Comparison of ENCODE assay signal across 22 cellular contexts in genomic region chr7:95357623-95358022, GRCh38. TPM values are rescaled to one million over a fixed set of nuclear protein-coding genes. Genes with fewer than 3 reads are reported as not detected.
DNase-seq lines count a peak whose midpoint lies in the region; TF ChIP-seq lines count a peak whose summit lies in the region.
"Had no signal": no experiment of that assay in that cellular context is flagged by ENCODE, and none has a peak within 500 bp of the region (broad histone marks: within the 10 kb centered on the region; RNA-seq: fewer than 3 reads in every experiment).

No MANE protein-coding gene starts in this region.

- H3K4me3 ChIP-seq in WERI-Rb-1 (ENCODE audit: low read depth, low read length) (no peak overlapping the region), fibroblast of the aortic adventitia (ENCODE audit: low read depth, low read length) (no peak overlapping the region)
- H3K4me3 ChIP-seq: breast epithelium, esophagus muscularis mucosa, heart right ventricle, MG63, PC-9, SJSA1, tibial artery had no signal

- no peaks in the 10 kb centered on the region for H3K27me3 ChIP-seq in WERI-Rb-1 (ENCODE audit: insufficient read depth, low read depth, severe bottlenecking)
- H3K27me3 ChIP-seq: breast epithelium, esophagus muscularis mucosa, heart right ventricle, MG63, tibial artery had no signal

- no peak overlapping the region for H3K27ac ChIP-seq in WERI-Rb-1
- H3K27ac ChIP-seq: breast epithelium, esophagus muscularis mucosa, heart right ventricle, PC-9, SJSA1, tibial artery had no signal

- H3K36me3 ChIP-seq in WERI-Rb-1: no peaks in the 10 kb centered on the region
- H3K36me3 ChIP-seq: breast epithelium, esophagus muscularis mucosa, heart right ventricle, MG63, SJSA1, tibial artery had no signal

- TF ChIP-seq CTCF in WERI-Rb-1 (IDR thresholded peaks at IDR 0.05; ENCODE audit: low read depth, low read length): 0 out of 2 replicates have a peak, but pooled peaks have one; percentile 7
- TF ChIP-seq CTCF in fibroblast of the aortic adventitia (IDR thresholded peaks at IDR 0.05; ENCODE audit: insufficient read depth, low read length): no peak

- peak; percentile 2 for DNase-seq in NCI-H82 (lab: John Stamatoyannopoulos, UW)
- no peak for DNase-seq in NCI-H82 treated with DMSO at 0.1 percent for 48 hours (lab: John Stamatoyannopoulos, UW; ENCODE audit: unreplicated experiment)
- DNase-seq in WERI-Rb-1: no peak
- peak; percentile 5 for DNase-seq in fibroblast of the aortic adventitia (ENCODE audit: low read depth)
- peak; percentile 32 for DNase-seq in renal cortical epithelial cell (ENCODE audit: low read depth)
- DNase-seq in cerebellum (ENCODE audit: low spot score): no peak
- no peak for DNase-seq in NCI-H226
- no peak for DNase-seq in 8988T
- DNase-seq: ACHN; activated CD8-positive, alpha-beta memory T cell treated with anti-CD3 and anti-CD28 coated beads for 24 hours; activated naive CD8-positive, alpha-beta T cell treated with anti-CD3 and anti-CD28 coated beads for 36 hours; CD8-positive, alpha-beta T cell; heart right ventricle; mesenchymal stem cell; MG63; NCI-H2029; NCI-H510A treated with DMSO at 0.1 percent for 48 hours; PC-9; tibial artery had no signal

- H3K9me3 ChIP-seq in WERI-Rb-1 (ENCODE audit: severe bottlenecking): peaks cover 6% of the 10 kb centered on the region
- H3K9me3 ChIP-seq: esophagus muscularis mucosa, MG63, SJSA1 had no signal

RNA-seq across cellular contexts. Expression of gene PON1, which starts 33.3 kb away (rescaled TPM):
- not detected in 2 replicates for total RNA-seq in fibroblast of the aortic adventitia (ENCODE audit: low replicate concordance)
- not detected in 2 replicates for total RNA-seq in renal cortical epithelial cell
- not detected for total RNA-seq in cerebellum
- total RNA-seq: activated naive CD8-positive, alpha-beta T cell treated with anti-CD3 and anti-CD28 coated beads for 36 hours; CD8-positive, alpha-beta T cell; esophagus muscularis mucosa; heart right ventricle; PC-9; SJSA1 had no signal

RNA-seq across cellular contexts. Expression of gene PON3, which starts 38.6 kb away (rescaled TPM):
- total RNA-seq in fibroblast of the aortic adventitia (ENCODE audit: low replicate concordance) (0.82 TPM in 1 of 2 replicates, not detected in the other), renal cortical epithelial cell (0.05 TPM in 1 of 2 replicates, not detected in the other), cerebellum (0.36 TPM)
- total RNA-seq: CD8-positive, alpha-beta T cell; SJSA1 had no signal

Comparison
In these comparisons a context has a peak if more than half of its experiments do, and no peak if none do; other contexts are left out.
1. DNase-seq: peak in NCI-H82 (single experiment), fibroblast of the aortic adventitia (single experiment) and renal cortical epithelial cell (single experiment); none in NCI-H82 treated with DMSO at 0.1 percent for 48 hours (single experiment), WERI-Rb-1 (single experiment), cerebellum (single experiment), NCI-H226 (single experiment) and 8988T (single experiment).